ENCODE assay signal across 8 cellular contexts in genomic region chr7:91940572-91941341, GRCh38. TPM values are rescaled to one million over a fixed set of nuclear protein-coding genes. Genes with fewer than 3 reads are reported as not detected.
A peak's percentile ranks its signal among the peaks of the same experiment; 100 is the strongest.
DNase-seq lines count a peak whose midpoint lies in the region; ATAC-seq and TF ChIP-seq lines count a peak whose summit lies in the region.

Gene AKAP9 (plus strand): TSS chr7:91940862. CDS start chr7:91941100, 238 bp downstream.

- H3K4me3 ChIP-seq in DOHH2 (ENCODE audit: low read length) (peak within 1 kb of the TSS; percentile 81), KMS-11 (IDR thresholded peaks at IDR 0.05; ENCODE audit: insufficient read depth, low read depth, low read length) (no peak within 1 kb of the TSS), stomach smooth muscle (ENCODE audit: low read length in 2 of 2) (peak within 1 kb of the TSS; percentile 77 to 95)

- TF ChIP-seq CTCF in DOHH2 (IDR thresholded peaks at IDR 0.05; ENCODE audit: low read depth, low read length, poor library complexity, severe bottlenecking), result peak; percentile 11
- TF ChIP-seq CTCF in KMS-11 (conservative IDR thresholded peaks at IDR 0.05; ENCODE audit: low read depth, low read length), result no peak
- TF ChIP-seq CTCF in neural crest cell (conservative IDR thresholded peaks at IDR 0.05), result no peak

- H3K4me3 Mint-ChIP-seq in neural crest cell, result peak within 1 kb of the TSS; percentile 96

- H3K4me1 ChIP-seq in DOHH2 (ENCODE audit: control insufficient read depth, low read length) (peaks cover 21% of the 10 kb centered on the region), KMS-11 (ENCODE audit: low read depth, poor library complexity, severe bottlenecking) (peaks cover 38% of the 10 kb centered on the region), stomach smooth muscle (ENCODE audit: control insufficient read depth, insufficient read depth, low read length) (peaks cover 11% of the 10 kb centered on the region)

- H3K4me1 Mint-ChIP-seq in neural crest cell, result peaks cover 25% of the 10 kb centered on the region

- no peaks in the 10 kb centered on the region for H3K27me3 Mint-ChIP-seq in neural crest cell (ENCODE audit: low read depth)

- no peaks in the 10 kb centered on the region for H3K9me2 ChIP-seq in DOHH2 (replicated peaks; ENCODE audit: control insufficient read depth, low read length)

- no peaks in the 10 kb centered on the region for H3K9me3 Mint-ChIP-seq in neural crest cell

- H3F3A ChIP-seq in DOHH2 (ENCODE audit: control insufficient read depth, insufficient read depth), result no peaks in the 10 kb centered on the region

- peak within 1 kb of the TSS; percentile 95 for H3K27ac Mint-ChIP-seq in neural crest cell (ENCODE audit: unreplicated experiment)

- no peaks in the 10 kb centered on the region for H3K36me3 Mint-ChIP-seq in neural crest cell (ENCODE audit: low read depth)

- H3K9ac ChIP-seq in KMS-11 (peak within 1 kb of the TSS; percentile 88), stomach smooth muscle (ENCODE audit: low read length in 2 of 2) (peak within 1 kb of the TSS; percentile 89 to 92)

- H3K36me3 ChIP-seq in DOHH2 (ENCODE audit: control insufficient read depth, low read length) (0 out of 2 replicates have a peak, but pooled peaks cover 3% of the 10 kb centered on the region), KMS-11 (ENCODE audit: insufficient read depth) (no peaks in the 10 kb centered on the region), stomach smooth muscle (ENCODE audit: control insufficient read depth in 2 of 2, insufficient read depth in 2 of 2, low read length in 2 of 2) (no peaks in the 10 kb centered on the region)

- H3K27me3 ChIP-seq in DOHH2 (ENCODE audit: control insufficient read depth, low read length) (no peaks in the 10 kb centered on the region), KMS-11 (ENCODE audit: insufficient read depth, low read depth) (no peaks in the 10 kb centered on the region), stomach smooth muscle (ENCODE audit: control insufficient read depth in 1 of 2, insufficient read depth in 2 of 2, low read length in 2 of 2) (no peaks in the 10 kb centered on the region)

- no peaks in the 10 kb centered on the region for H3K9me3 ChIP-seq in DOHH2 (ENCODE audit: control insufficient read depth, insufficient read depth, low read length)
- no peaks in the 10 kb centered on the region for H3K9me3 ChIP-seq in stomach smooth muscle (ENCODE audit: control insufficient read depth in 2 of 2, low read length in 2 of 2)

- H3K79me2 ChIP-seq in DOHH2 (ENCODE audit: control insufficient read depth, low read length) (peaks cover 62% of the 10 kb centered on the region), KMS-11 (ENCODE audit: insufficient read depth, low read depth) (peaks cover 49% of the 10 kb centered on the region)

- H3K27ac ChIP-seq in DOHH2 (ENCODE audit: low read depth, low read length) (peak within 1 kb of the TSS; percentile 47), KMS-11 (peak within 1 kb of the TSS; percentile 88), stomach smooth muscle (ENCODE audit: low read length) (peak within 1 kb of the TSS; percentile 89)

- DNase-seq in RPMI7951 (ENCODE audit: low read depth), result peak; percentile 78
- peak; percentile 85 for DNase-seq in activated T-helper 9 cell treated with anti-CD3 and anti-CD28 coated beads, Interleukin-2, amount 50 U/mL, for 16 hours (ENCODE audit: low read depth)
- peak; percentile 32 for DNase-seq in fibroblast of the conjunctiva (ENCODE audit: low read depth)
- DNase-seq in neural crest cell (ENCODE audit: low read depth, low spot score), result peak; percentile 65

- peak within 1 kb of the TSS; percentile 87 for H2AFZ ChIP-seq in KMS-11 (ENCODE audit: low read depth)

- ATAC-seq in GM21737 (IDR thresholded peaks at IDR 0.05; ENCODE audit: unreplicated experiment), result peak; percentile 96

- H3K4me2 ChIP-seq in DOHH2 (ENCODE audit: low read length), result peak within 1 kb of the TSS; percentile 93
- peak within 1 kb of the TSS; percentile 84 for H3K4me2 ChIP-seq in KMS-11

- H4K20me1 ChIP-seq in DOHH2 (ENCODE audit: control insufficient read depth, insufficient read depth, low read depth, low read length), result 0 out of 2 replicates have a peak, but pooled peaks cover 3% of the 10 kb centered on the region
- H4K20me1 ChIP-seq in KMS-11 (ENCODE audit: insufficient read depth), result no peaks in the 10 kb centered on the region

RNA-seq across cellular contexts. Expression of gene AKAP9, which starts in this region (rescaled TPM):
- total RNA-seq in RPMI7951 (2014; rRNA removed; shearing (Covaris generic)), result 17.6 and 22.3 TPM in 2 replicates
- 32.0 and 35.8 TPM in 2 replicates for total RNA-seq in neural crest cell

Comparison
In these comparisons a context has a peak if more than half of its experiments do, and no peak if none do; other contexts are left out.
1. DNase-seq: peak in every context shown above with its lines; median percentile 85 in activated T-helper 9 cell treated with anti-CD3 and anti-CD28 coated beads, Interleukin-2, amount 50 U/mL, for 16 hours; 78 in RPMI7951; 65 in neural crest cell; 32 in fibroblast of the conjunctiva.